ENCODE assay signal across 18 cellular contexts in genomic region chr7:2002561-2003450, GRCh38.
DNase-seq lines count a peak whose midpoint lies in the region; ATAC-seq and TF ChIP-seq lines count a peak whose summit lies in the region.
"Had no signal": no experiment of that assay in that cellular context is flagged by ENCODE, and none has a peak within 500 bp of the region (broad histone marks: within the 10 kb centered on the region; RNA-seq: fewer than 3 reads in every experiment).

No MANE protein-coding gene starts in this region.

- no peaks in the 10 kb centered on the region for H3K9me3 ChIP-seq in H9 (ENCODE audit: control insufficient read depth, low read depth, low read length)
- H3K9me3 ChIP-seq in RWPE2 (ENCODE audit: severe bottlenecking): no peaks in the 10 kb centered on the region
- H3K9me3 ChIP-seq in psoas muscle: no peaks in the 10 kb centered on the region
- no peaks in the 10 kb centered on the region for H3K9me3 ChIP-seq in mammary epithelial cell (replicated peaks; ENCODE audit: insufficient read depth, low read length)
- H3K9me3 ChIP-seq: body of pancreas, neutrophil had no signal

- no peak overlapping the region for H3K56ac ChIP-seq in H9 (ENCODE audit: insufficient read length, low read depth, low read length)

- no CpG with 5 or more reads among the region's 21 CpGs for WGBS in H9 (ENCODE audit: extremely low coverage, insufficient read length, low lambda C conversion rate)
- WGBS in psoas muscle, 3 donors: 89 to 93% (median 92%) methylated on average over 21 of the region's 21 CpGs
- 87% methylated on average over 11 of the region's 21 CpGs for WGBS in mammary epithelial cell (ENCODE audit: low coverage, missing lambda C conversion rate)

- no peak for ATAC-seq in RWPE2 (ENCODE audit: low read depth)
- no peak for ATAC-seq in left ventricle myocardium superior
- ATAC-seq in psoas muscle: no peak
- no peak for ATAC-seq in HG02973 (IDR thresholded peaks at IDR 0.05; ENCODE audit: unreplicated experiment)
- ATAC-seq: body of pancreas, left lobe of liver had no signal

- H2BK5ac ChIP-seq in H9 (ENCODE audit: insufficient read length, low read length): no peak overlapping the region

- H3K27ac Mint-ChIP-seq in H9: peak overlapping the region; percentile 43 to 91 (median 79); a peak in 5 of 7 replicates
- H3K27ac Mint-ChIP-seq: IgD-negative memory B cell; stimulated activated naive CD8-positive, alpha-beta T cell treated with anti-CD3 and anti-CD28 coated beads, Interleukin-15, Interleukin-2, amounts not matched to agents 100 ng/mL and 50 ng/mL, for 24 hours had no signal

- H3K4me1 Mint-ChIP-seq in H9: peaks cover 0 to 4% of the 10 kb centered on the region in 2 experiments; a peak in 1 of 4 replicates

- H3K23ac ChIP-seq in H9 (ENCODE audit: insufficient read length, low read depth, low read length): no peak overlapping the region

- dilution Hi-C loops in mammary epithelial cell (cut with HindIII; ENCODE audit: low sequenced_read_pairs): loop anchor here (5.0 to 10.0 kb wide), 2 partner anchors 129 to 298 kb away; no protein-coding TSS in a partner anchor

- H3K9me3 Mint-ChIP-seq in H9: no peaks in the 10 kb centered on the region
- H3K9me3 Mint-ChIP-seq: IgD-negative memory B cell; stimulated activated naive CD8-positive, alpha-beta T cell treated with anti-CD3 and anti-CD28 coated beads, Interleukin-15, Interleukin-2, amounts not matched to agents 100 ng/mL and 50 ng/mL, for 24 hours had no signal

- H2BK12ac ChIP-seq in H9 (ENCODE audit: insufficient read length, low read depth, low read length): no peak overlapping the region

- CTCF ChIA-PET in mammary epithelial cell (lab: Charles Lee; ENCODE audit: low non-redundant PET): no interaction called here
- CTCF ChIA-PET in HEK293T (lab: Yijun Ruan, JAX): no interaction called here

- H3K4me2 ChIP-seq in H9 (ENCODE audit: insufficient read depth, insufficient read length, low read length): no peak overlapping the region
- no peak overlapping the region for H3K4me2 ChIP-seq in mammary epithelial cell (ENCODE audit: insufficient read depth, low read depth, low read length)

- H3K14ac ChIP-seq in H9 (ENCODE audit: insufficient read depth, low read length): no peak overlapping the region; the same call in 1 of the 2 replicates

- H3K4me3 ChIP-seq in RWPE2 (ENCODE audit: severe bottlenecking) (no peak overlapping the region), psoas muscle (no peak overlapping the region), mammary epithelial cell (replicated peaks in 1 of 3; ENCODE audit: insufficient read depth in 1 of 3, low read depth in 2 of 3, low read length in 3 of 3) (no peak overlapping the region)
- H3K4me3 ChIP-seq: body of pancreas, GM23248, skin epidermis had no signal

- no peak overlapping the region for H4K91ac ChIP-seq in H9 (ENCODE audit: insufficient read length, low read depth, low read length)

- no peaks in the 10 kb centered on the region for H3K27me3 Mint-ChIP-seq in H9 (ENCODE audit: low read depth)
- H3K27me3 Mint-ChIP-seq: IgD-negative memory B cell; stimulated activated naive CD8-positive, alpha-beta T cell treated with anti-CD3 and anti-CD28 coated beads, Interleukin-15, Interleukin-2, amounts not matched to agents 100 ng/mL and 50 ng/mL, for 24 hours had no signal

- no peak overlapping the region for H2AFZ ChIP-seq in H9 (ENCODE audit: low read length)
- no peak overlapping the region for H2AFZ ChIP-seq in mammary epithelial cell (ENCODE audit: low read depth, low read length)
- H2AFZ ChIP-seq: GM23248 had no signal

- no peaks in the 10 kb centered on the region for H3K79me2 ChIP-seq in H9 (ENCODE audit: insufficient read depth, low read length)
- no peaks in the 10 kb centered on the region for H3K79me2 ChIP-seq in mammary epithelial cell (ENCODE audit: insufficient read depth, low read length)

- no peak overlapping the region for H3K27ac ChIP-seq in H9 (ENCODE audit: insufficient read length, low read depth, low read length)
- no peak overlapping the region for H3K27ac ChIP-seq in RWPE2 (ENCODE audit: poor library complexity, severe bottlenecking)
- H3K27ac ChIP-seq in psoas muscle: no peak overlapping the region
- H3K27ac ChIP-seq in mammary epithelial cell (ENCODE audit: insufficient read depth, low read depth, low read length): no peak overlapping the region
- H3K27ac ChIP-seq: body of pancreas, GM23248, neutrophil, skin epidermis had no signal

- no peak overlapping the region for H2BK120ac ChIP-seq in H9 (ENCODE audit: low read depth, low read length, poor library complexity, severe bottlenecking)

- no peak for TF ChIP-seq CTCF in H9 (conservative IDR thresholded peaks at IDR 0.05)
- TF ChIP-seq CTCF in RWPE2 (IDR thresholded peaks at IDR 0.05; ENCODE audit: poor library complexity, severe bottlenecking): no peak
- TF ChIP-seq CTCF in psoas muscle (IDR thresholded peaks at IDR 0.05): no peak
- TF ChIP-seq CTCF in mammary epithelial cell (conservative IDR thresholded peaks at IDR 0.05 in 1 of 2, IDR thresholded peaks at IDR 0.05 in 1 of 2; ENCODE audit: extremely low read depth in 1 of 2, insufficient read depth in 1 of 2, low read depth in 1 of 2, low read length in 2 of 2): no peak

- H3K4me3 Mint-ChIP-seq in H9: no peak overlapping the region
- H3K4me3 Mint-ChIP-seq: IgD-negative memory B cell; stimulated activated naive CD8-positive, alpha-beta T cell treated with anti-CD3 and anti-CD28 coated beads, Interleukin-15, Interleukin-2, amounts not matched to agents 100 ng/mL and 50 ng/mL, for 24 hours had no signal

- H3K18ac ChIP-seq in H9 (ENCODE audit: insufficient read length, low read depth, low read length): no peak overlapping the region

- POLR2A ChIA-PET in HEK293T (lab: Yijun Ruan, JAX): no interaction called here

- DNase-seq in H9: peak; percentile 19
- peak; percentile 46 for DNase-seq in RWPE2 (ENCODE audit: low spot score)
- peak; percentile 16 for DNase-seq in left ventricle myocardium superior
- DNase-seq in psoas muscle: peak; percentile 8 to 41
- DNase-seq in mammary epithelial cell: no peak
- no peak for DNase-seq in HEK293T (ENCODE audit: extremely low spot score)
- DNase-seq: activated gamma-delta T cell; DMS79; effector CD4-positive, alpha-beta T cell; GM23248; MV-4-11 had no signal

- H3K36me3 Mint-ChIP-seq in H9 (ENCODE audit: insufficient read depth in 1 of 3, low read depth in 3 of 3): no peaks in the 10 kb centered on the region

- H3K23me2 ChIP-seq in H9 (ENCODE audit: insufficient read length, low read depth, low read length, poor library complexity, severe bottlenecking): no peaks in the 10 kb centered on the region

- no peak overlapping the region for H4K8ac ChIP-seq in H9 (replicated peaks; ENCODE audit: insufficient read length, low read depth, low read length)

- H3K4me1 ChIP-seq in H9 (ENCODE audit: insufficient read depth, low read length): no peaks in the 10 kb centered on the region
- no peaks in the 10 kb centered on the region for H3K4me1 ChIP-seq in RWPE2 (ENCODE audit: insufficient read depth, poor library complexity, severe bottlenecking)
- no peaks in the 10 kb centered on the region for H3K4me1 ChIP-seq in psoas muscle
- H3K4me1 ChIP-seq in mammary epithelial cell (ENCODE audit: insufficient read depth, low read length): peaks cover 3% of the 10 kb centered on the region
- H3K4me1 ChIP-seq: body of pancreas had no signal

- H3T11ph ChIP-seq in H9 (ENCODE audit: low read length): no peak overlapping the region

- H3K36me3 ChIP-seq in RWPE2 (ENCODE audit: low read depth) (no peaks in the 10 kb centered on the region), psoas muscle (ENCODE audit: insufficient read depth in 1 of 2, low read depth in 1 of 2) (no peaks in the 10 kb centered on the region), mammary epithelial cell (ENCODE audit: insufficient read depth, low read length) (no peaks in the 10 kb centered on the region)

- H3K27me3 ChIP-seq in H9 (ENCODE audit: insufficient read depth, low read length): no peaks in the 10 kb centered on the region
- no peaks in the 10 kb centered on the region for H3K27me3 ChIP-seq in RWPE2 (ENCODE audit: insufficient read depth, poor library complexity, severe bottlenecking)
- no peaks in the 10 kb centered on the region for H3K27me3 ChIP-seq in psoas muscle (ENCODE audit: insufficient read depth in 3 of 3, low read length in 2 of 3)
- H3K27me3 ChIP-seq in mammary epithelial cell (ENCODE audit: insufficient read depth, low read length): no peaks in the 10 kb centered on the region
- H3K27me3 ChIP-seq: body of pancreas, neutrophil had no signal

- H2BK20ac ChIP-seq in H9 (ENCODE audit: low read depth, low read length, poor library complexity, severe bottlenecking): no peak overlapping the region

- intact Hi-C loops in left ventricle myocardium superior (cut with micrococcal nuclease) (no loop called here), psoas muscle (cut with DNase I) (no loop called here), mammary epithelial cell (cut with micrococcal nuclease) (no loop called here)

- BruUV-seq in mammary epithelial cell (replicated peaks; lab: Mats Ljungman, UMichigan): no TSS peak

- H2BK15ac ChIP-seq in H9 (ENCODE audit: low read depth, low read length): no peak overlapping the region

- H4K5ac ChIP-seq in H9 (ENCODE audit: insufficient read length, low read depth, low read length): no peak overlapping the region

- no peaks in the 10 kb centered on the region for H4K20me1 ChIP-seq in H9 (ENCODE audit: control insufficient read depth, insufficient read depth, insufficient read length)
- H4K20me1 ChIP-seq in mammary epithelial cell (ENCODE audit: insufficient read depth, low read length): no peaks in the 10 kb centered on the region

- in situ Hi-C loops in mammary epithelial cell (cut with MboI; ENCODE audit: low sequenced_read_pairs in 2 of 2): no loop called here

- H2AK5ac ChIP-seq in H9 (ENCODE audit: insufficient read length, low read length): no peak overlapping the region

- H3K9ac ChIP-seq in H9 (ENCODE audit: extremely low read depth, insufficient read length, low read length) (no peak overlapping the region), mammary epithelial cell (ENCODE audit: insufficient read depth, low read length) (no peak overlapping the region)
- H3K9ac ChIP-seq: GM23248 had no signal

- H3K79me1 ChIP-seq in H9 (ENCODE audit: insufficient read depth, low read depth, low read length, poor library complexity, severe bottlenecking): no peaks in the 10 kb centered on the region

- H3K4ac ChIP-seq in H9 (ENCODE audit: low read depth, low read length): no peak overlapping the region

TF ChIP-seq in HEK293T, 16 proteins besides CTCF, POLR2A, EP300 and RAD21 (continues in another document):
- no peak for TF ChIP-seq ELF4 (IDR thresholded peaks at IDR 0.05)
- TF ChIP-seq SUZ12 (IDR thresholded peaks at IDR 0.05): no peak
- no peak for TF ChIP-seq SP1 (IDR thresholded peaks at IDR 0.05)
- TF ChIP-seq L3MBTL2 (conservative IDR thresholded peaks at IDR 0.05): no peak
- TF ChIP-seq FOXA1 (IDR thresholded peaks at IDR 0.05): no peak

Comparison
In these comparisons a context has a peak if more than half of its experiments do, and no peak if none do; other contexts are left out.
1. DNase-seq: peak in H9 (single experiment), RWPE2 (single experiment), left ventricle myocardium superior (single experiment) and psoas muscle (2 of 2); none in mammary epithelial cell (single experiment) and HEK293T (single experiment).